In the genomic region with DNA sequence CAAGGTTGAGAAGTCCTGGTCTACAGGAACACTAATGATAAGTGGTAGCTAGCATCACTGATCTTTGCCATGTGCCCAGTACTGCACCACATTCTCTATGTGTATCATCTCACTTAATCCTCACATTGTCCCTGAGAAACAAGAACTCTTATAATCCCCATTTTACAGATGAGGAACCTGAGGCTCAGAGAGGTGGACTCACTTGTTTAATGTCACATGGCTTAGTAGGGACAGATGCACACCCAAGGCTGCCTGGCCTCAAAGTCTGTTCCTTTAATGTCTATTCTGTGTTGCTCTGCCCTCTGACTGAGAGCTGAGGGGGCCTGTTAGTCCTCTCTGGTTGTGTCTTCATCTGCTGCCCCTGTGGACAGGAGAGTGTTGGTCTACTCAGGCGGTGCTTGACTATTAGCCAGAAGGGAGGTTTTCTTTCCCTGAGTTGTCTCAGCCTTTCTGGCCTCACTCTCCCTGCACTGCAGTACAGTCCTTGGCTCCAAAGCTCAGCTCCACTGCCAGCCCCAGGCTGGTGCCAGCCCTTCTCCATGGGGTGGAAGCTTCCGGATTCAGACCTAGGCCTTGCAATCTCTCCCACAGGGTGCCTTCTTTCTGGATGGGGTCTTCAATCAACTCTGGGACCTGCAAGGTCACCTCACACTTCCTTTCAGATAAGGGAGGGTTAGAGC, we compare ENCODE assay signal across 1 cellular context.
TF ChIP-seq lines count a peak whose summit lies in the region.

No MANE protein-coding gene starts in this region.

TF ChIP-seq in HepG2, 621 proteins besides CTCF, POLR2A, EP300 and RAD21:
- TF ChIP-seq ZNF629 (CRISPR knock-in tag; conservative IDR thresholded peaks at IDR 0.05) (0 out of 2 replicates have a peak, but pooled peaks have one; percentile 18), RNF2 (conservative IDR thresholded peaks at IDR 0.05; ENCODE audit: low read depth) (no peak)
- TF ChIP-seq, protein P1, sequence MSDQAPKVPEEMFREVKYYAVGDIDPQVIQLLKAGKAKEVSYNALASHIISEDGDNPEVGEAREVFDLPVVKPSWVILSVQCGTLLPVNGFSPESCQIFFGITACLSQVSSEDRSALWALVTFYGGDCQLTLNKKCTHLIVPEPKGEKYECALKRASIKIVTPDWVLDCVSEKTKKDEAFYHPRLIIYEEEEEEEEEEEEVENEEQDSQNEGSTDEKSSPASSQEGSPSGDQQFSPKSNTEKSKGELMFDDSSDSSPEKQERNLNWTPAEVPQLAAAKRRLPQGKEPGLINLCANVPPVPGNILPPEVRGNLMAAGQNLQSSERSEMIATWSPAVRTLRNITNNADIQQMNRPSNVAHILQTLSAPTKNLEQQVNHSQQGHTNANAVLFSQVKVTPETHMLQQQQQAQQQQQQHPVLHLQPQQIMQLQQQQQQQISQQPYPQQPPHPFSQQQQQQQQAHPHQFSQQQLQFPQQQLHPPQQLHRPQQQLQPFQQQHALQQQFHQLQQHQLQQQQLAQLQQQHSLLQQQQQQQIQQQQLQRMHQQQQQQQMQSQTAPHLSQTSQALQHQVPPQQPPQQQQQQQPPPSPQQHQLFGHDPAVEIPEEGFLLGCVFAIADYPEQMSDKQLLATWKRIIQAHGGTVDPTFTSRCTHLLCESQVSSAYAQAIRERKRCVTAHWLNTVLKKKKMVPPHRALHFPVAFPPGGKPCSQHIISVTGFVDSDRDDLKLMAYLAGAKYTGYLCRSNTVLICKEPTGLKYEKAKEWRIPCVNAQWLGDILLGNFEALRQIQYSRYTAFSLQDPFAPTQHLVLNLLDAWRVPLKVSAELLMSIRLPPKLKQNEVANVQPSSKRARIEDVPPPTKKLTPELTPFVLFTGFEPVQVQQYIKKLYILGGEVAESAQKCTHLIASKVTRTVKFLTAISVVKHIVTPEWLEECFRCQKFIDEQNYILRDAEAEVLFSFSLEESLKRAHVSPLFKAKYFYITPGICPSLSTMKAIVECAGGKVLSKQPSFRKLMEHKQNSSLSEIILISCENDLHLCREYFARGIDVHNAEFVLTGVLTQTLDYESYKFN (CRISPR knock-in tag; conservative IDR thresholded peaks at IDR 0.05): no peak
